11 cellular contexts compared by ENCODE assay signal in the genomic region with DNA sequence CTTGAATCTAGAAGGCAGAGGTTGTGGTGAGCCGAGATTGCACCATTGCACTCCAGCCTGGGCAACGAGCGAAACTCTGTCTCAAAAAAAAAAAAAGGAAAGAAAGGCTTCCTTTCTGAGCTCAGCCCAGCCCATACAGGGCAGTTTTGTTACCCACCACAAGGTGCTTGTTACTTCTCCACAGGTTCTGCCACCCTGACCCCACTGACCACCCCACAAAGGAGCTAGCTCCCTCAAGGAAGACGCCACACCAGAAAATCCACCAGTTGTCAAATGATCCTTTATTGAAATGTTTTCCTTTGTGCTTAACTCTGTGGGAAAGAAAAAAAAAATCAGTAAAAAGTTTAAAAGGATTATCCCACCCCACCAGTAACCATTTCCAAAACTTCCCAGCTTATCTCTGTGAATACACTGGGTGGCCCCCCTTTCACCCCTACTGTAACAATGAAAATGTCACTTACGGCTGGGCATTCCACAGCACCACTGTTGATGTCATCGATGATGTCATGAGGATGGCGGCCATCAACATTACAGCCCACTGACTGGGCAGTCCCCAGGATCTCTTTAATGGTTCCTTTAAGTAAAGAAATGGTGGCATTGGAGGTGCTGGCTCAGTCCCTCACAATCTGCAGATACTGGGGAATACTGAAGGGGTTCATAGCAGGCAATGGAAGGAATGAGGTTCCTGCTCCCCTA. TPM values are rescaled to one million over a fixed set of nuclear protein-coding genes. Genes with fewer than 3 reads are reported as not detected.
A peak's percentile ranks its signal among the peaks of the same experiment; 100 is the strongest.
DNase-seq lines count a peak whose midpoint lies in the region; ATAC-seq and TF ChIP-seq lines count a peak whose summit lies in the region.
"Had no signal": no experiment of that assay in that cellular context is flagged by ENCODE, and none has a peak within 500 bp of the region (broad histone marks: within the 10 kb centered on the region; RNA-seq: fewer than 3 reads in every experiment).

No MANE protein-coding gene starts in this region.

- ATAC-seq in stimulated activated naive B cell treated with anti-CD40 and anti-IgM and Interleukin-4, amounts not matched to agents 10 μg/mL and 1 μg/mL and 100 μg/mL, for 72 hours (replicated peaks) = no peak
- ATAC-seq in gastroesophageal sphincter = no peak

- H3K27ac ChIP-seq in breast epithelium = peak overlapping the region in 1 of 2 donors; percentile 17
- peak overlapping the region; percentile 56 for H3K27ac ChIP-seq in ectodermal cell (ENCODE audit: insufficient read depth, low read depth, low read length, poor library complexity, severe bottlenecking)
- H3K27ac ChIP-seq in gastroesophageal sphincter = peak overlapping the region in 1 of 4 donors; percentile 27
- no peak overlapping the region for H3K27ac ChIP-seq in ovary
- H3K27ac ChIP-seq: adrenal gland, SJCRH30 had no signal

- peak overlapping the region; percentile 93 for H3K4me3 Mint-ChIP-seq in MCF 10A (ENCODE audit: unreplicated experiment)
- H3K4me3 Mint-ChIP-seq in stimulated activated naive B cell treated with anti-CD40 and anti-IgM and Interleukin-4, amounts not matched to agents 10 μg/mL and 1 μg/mL and 100 μg/mL, for 72 hours = peak overlapping the region; percentile 53 to 67

- intact Hi-C loops in MCF 10A (cut with micrococcal nuclease) = loop anchor here (5.0 to 10.0 kb wide), 2 partner anchors 85 to 233 kb away; no protein-coding TSS in a partner anchor
- intact Hi-C loops in breast epithelium (cut with DNase I; ENCODE audit: low total_unique reads) = loop anchor here (10.0 kb wide), 1 partner anchor 1527 kb away; no protein-coding TSS in a partner anchor
- intact Hi-C loops in ovary (cut with DNase I) = loop anchor here in 1 of 4 donors (10.0 kb wide), 1 partner anchor 53 kb away; a partner anchor contains a TSS

- peaks cover 86% of the 10 kb centered on the region for H3K36me3 Mint-ChIP-seq in MCF 10A (ENCODE audit: insufficient read depth, unreplicated experiment)
- H3K36me3 Mint-ChIP-seq in stimulated activated naive B cell treated with anti-CD40 and anti-IgM and Interleukin-4, amounts not matched to agents 10 μg/mL and 1 μg/mL and 100 μg/mL, for 72 hours = peaks cover 79 to 92% of the 10 kb centered on the region in 2 donors

- H3K36me3 ChIP-seq in breast epithelium (peaks cover 12% of the 10 kb centered on the region), ectodermal cell (ENCODE audit: control insufficient read depth, insufficient read depth, low read length) (peaks cover 51% of the 10 kb centered on the region), gastroesophageal sphincter (peaks cover 0 to 73% of the 10 kb centered on the region in 2 donors), ovary (no peaks in the 10 kb centered on the region)

- H3K9me3 ChIP-seq in breast epithelium (peaks cover 3 to 7% of the 10 kb centered on the region in 2 donors), ectodermal cell (ENCODE audit: control insufficient read depth, low read length) (no peaks in the 10 kb centered on the region), gastroesophageal sphincter (no peaks in the 10 kb centered on the region), ovary (no peaks in the 10 kb centered on the region)
- H3K9me3 ChIP-seq: adrenal gland had no signal

- CTCF ChIA-PET in MCF 10A (lab: Yijun Ruan, JAX) = no interaction called here

- no peak overlapping the region for H3K4me3 ChIP-seq in breast epithelium
- H3K4me3 ChIP-seq in ectodermal cell (ENCODE audit: insufficient read depth, low read depth, low read length) = no peak overlapping the region
- no peak overlapping the region for H3K4me3 ChIP-seq in gastroesophageal sphincter
- no peak overlapping the region for H3K4me3 ChIP-seq in ovary
- H3K4me3 ChIP-seq: adrenal gland, SJCRH30 had no signal

- H3K4me1 ChIP-seq in breast epithelium (peaks cover 0 to 2% of the 10 kb centered on the region in 2 donors), ectodermal cell (ENCODE audit: control insufficient read depth, insufficient read depth, low read length) (peaks cover 15% of the 10 kb centered on the region), gastroesophageal sphincter (peaks cover 3 to 35% (median 19%) of the 10 kb centered on the region in 3 donors), ovary (ENCODE audit: insufficient read depth) (peaks cover 12% of the 10 kb centered on the region)

- H3K27ac Mint-ChIP-seq in MCF 10A (ENCODE audit: low read depth, unreplicated experiment) = peak overlapping the region; percentile 97
- peak overlapping the region; percentile 99 for H3K27ac Mint-ChIP-seq in stimulated activated naive B cell treated with anti-CD40 and anti-IgM and Interleukin-4, amounts not matched to agents 10 μg/mL and 1 μg/mL and 100 μg/mL, for 72 hours

- H3K9me3 Mint-ChIP-seq in MCF 10A (ENCODE audit: unreplicated experiment) = no peaks in the 10 kb centered on the region
- H3K9me3 Mint-ChIP-seq in stimulated activated naive B cell treated with anti-CD40 and anti-IgM and Interleukin-4, amounts not matched to agents 10 μg/mL and 1 μg/mL and 100 μg/mL, for 72 hours = peaks cover 12 to 15% of the 10 kb centered on the region in 2 donors

- H3K27me3 ChIP-seq in breast epithelium = no peaks in the 10 kb centered on the region
- H3K27me3 ChIP-seq in ectodermal cell (ENCODE audit: control insufficient read depth, insufficient read depth, low read length, poor library complexity, severe bottlenecking) = no peaks in the 10 kb centered on the region
- no peaks in the 10 kb centered on the region for H3K27me3 ChIP-seq in gastroesophageal sphincter
- no peaks in the 10 kb centered on the region for H3K27me3 ChIP-seq in ovary
- H3K27me3 ChIP-seq: adrenal gland, SJCRH30 had no signal

- 90 to 91% methylated on average over 7 of the region's 7 CpGs for WGBS in ectodermal cell, 2 experiments
- whole genome bisulfite sequencing in gastroesophageal sphincter (ENCODE audit: low coverage in 1 of 2), 2 donors = 68 to 78% methylated on average over 3 to 7 of the region's 7 CpGs
- WGBS in ovary, 3 donors = 73 to 76% (median 76%) methylated on average over 7 of the region's 7 CpGs

- H3K4me1 Mint-ChIP-seq in MCF 10A (ENCODE audit: insufficient read depth, unreplicated experiment) = peaks cover 51% of the 10 kb centered on the region
- peaks cover 24 to 51% of the 10 kb centered on the region in 2 donors for H3K4me1 Mint-ChIP-seq in stimulated activated naive B cell treated with anti-CD40 and anti-IgM and Interleukin-4, amounts not matched to agents 10 μg/mL and 1 μg/mL and 100 μg/mL, for 72 hours

- TF ChIP-seq EP300 in gastroesophageal sphincter (IDR thresholded peaks at IDR 0.05) = no peak
- no peak for TF ChIP-seq EP300 in ovary (IDR thresholded peaks at IDR 0.05)

- no peak for TF ChIP-seq CTCF in MCF 10A (IDR thresholded peaks at IDR 0.05; ENCODE audit: unreplicated experiment)
- TF ChIP-seq CTCF in breast epithelium (IDR thresholded peaks at IDR 0.05) = no peak
- TF ChIP-seq CTCF in gastroesophageal sphincter (IDR thresholded peaks at IDR 0.05) = no peak
- no peak for TF ChIP-seq CTCF in ovary (IDR thresholded peaks at IDR 0.05)

- POLR2A ChIA-PET in MCF 10A (lab: Yijun Ruan, JAX) = interaction anchor here (1.0 to 2.7 kb wide), 6 partner anchors 12 to 233 kb away, joined by 3 to 17 read pairs (median 4); a partner anchor contains a TSS

- H3K27me3 Mint-ChIP-seq in MCF 10A (ENCODE audit: insufficient read depth, unreplicated experiment) = no peaks in the 10 kb centered on the region
- no peaks in the 10 kb centered on the region for H3K27me3 Mint-ChIP-seq in stimulated activated naive B cell treated with anti-CD40 and anti-IgM and Interleukin-4, amounts not matched to agents 10 μg/mL and 1 μg/mL and 100 μg/mL, for 72 hours

- no TSS peak for BruUV-seq in MCF 10A (replicated peaks; lab: Mats Ljungman, UMichigan)

- DNase-seq in MCF 10A (ENCODE audit: unreplicated experiment) = no peak
- no peak for DNase-seq in breast epithelium (ENCODE audit: low spot score in 2 of 2)
- no peak for DNase-seq in stimulated activated naive B cell treated with anti-CD40 and anti-IgM and Interleukin-4, amounts not matched to agents 10 μg/mL and 1 μg/mL and 100 μg/mL, for 72 hours
- no peak for DNase-seq in activated effector memory CD4-positive, alpha-beta T cell treated with Interleukin-2 at 50 U/mL for 16 hours
- no peak for DNase-seq in ovary
- DNase-seq: adrenal gland, NCI-H1436 treated with DMSO at 0.1 percent for 48 hours had no signal

- TF ChIP-seq POLR2A in breast epithelium (IDR thresholded peaks at IDR 0.05) (no peak), gastroesophageal sphincter (IDR thresholded peaks at IDR 0.05) (no peak), ovary (IDR thresholded peaks at IDR 0.05) (no peak)

RNA-seq across cellular contexts. Expression of a gene that starts 3.6 kb away (rescaled TPM):
- total RNA-seq in MCF 10A (2022) (3,086 and 3,252 TPM in 2 replicates), breast epithelium (1,000 to 10,000 TPM; 2,790 to 3,232 (median 3,032) TPM), gastroesophageal sphincter (1,000 to 10,000 TPM in 3 of 4 donors, 100 to 1,000 TPM in 1; 879 to 2,906 (median 1,722) TPM), ovary (1,000 to 10,000 TPM; 1,883 to 4,136 (median 2,145) TPM)
- 3,048 TPM for polyA plus RNA-seq in PFSK-1 (2012; ENCODE audit: insufficient read length, low read depth)
- 1,891 TPM for polyA plus RNA-seq in ectodermal cell (2013, experiment 1 of 4)
- polyA plus RNA-seq in ectodermal cell (2013, experiment 2 of 4) = 1,816 TPM
- polyA plus RNA-seq in ectodermal cell (2013, experiment 3 of 4) = 1,690 TPM
- polyA plus RNA-seq in ectodermal cell (2013, experiment 4 of 4) = 1,848 TPM
- 1,000 to 10,000 TPM; 3,825 to 5,812 TPM for polyA plus RNA-seq in ovary

RNA-seq across cellular contexts. Expression of a gene that starts 3.7 kb away (rescaled TPM):
- 23.5 and 26.2 TPM in 2 replicates for total RNA-seq in MCF 10A (2022)
- total RNA-seq in breast epithelium = 10 to 100 TPM; 11.7 to 21.3 (median 17.9) TPM
- polyA plus RNA-seq in PFSK-1 (2012; ENCODE audit: insufficient read length, low read depth) = 27.8 TPM
- 20.9 TPM for polyA plus RNA-seq in ectodermal cell (2013, experiment 1 of 4)
- polyA plus RNA-seq in ectodermal cell (2013, experiment 2 of 4) = 18.1 TPM
- polyA plus RNA-seq in ectodermal cell (2013, experiment 3 of 4) = 18.3 TPM
- 17.4 TPM for polyA plus RNA-seq in ectodermal cell (2013, experiment 4 of 4)
- total RNA-seq in gastroesophageal sphincter = 10 to 100 TPM; 15.5 to 26.5 (median 20.2) TPM
- 10 to 100 TPM; 14.2 to 28.5 (median 20.9) TPM for total RNA-seq in ovary
- polyA plus RNA-seq in ovary = 10 to 100 TPM in 1 of 2 donors, 1 to 10 TPM in 1; 9.0 to 11.9 TPM

RNA-seq across cellular contexts. Expression of a gene that starts 23.4 kb away (rescaled TPM):
- total RNA-seq in MCF 10A (2022) (7.9 and 9.3 TPM in 2 replicates), breast epithelium (10 to 100 TPM in 2 of 3 donors, 1 to 10 TPM in 1; 7.7 to 16.7 (median 16.0) TPM), gastroesophageal sphincter (10 to 100 TPM in 3 of 4 donors, 1 to 10 TPM in 1; 5.3 to 16.3 (median 12.7) TPM), ovary (10 to 100 TPM in 5 of 7 donors, 1 to 10 TPM in 2; 6.8 to 12.3 (median 11.0) TPM)
- 6.7 TPM for polyA plus RNA-seq in PFSK-1 (2012; ENCODE audit: insufficient read length, low read depth)
- 6.5 TPM for polyA plus RNA-seq in ectodermal cell (2013, experiment 1 of 4)
- polyA plus RNA-seq in ectodermal cell (2013, experiment 2 of 4) = 8.0 TPM
- 7.2 TPM for polyA plus RNA-seq in ectodermal cell (2013, experiment 3 of 4)
- 8.2 TPM for polyA plus RNA-seq in ectodermal cell (2013, experiment 4 of 4)
- 1 to 10 TPM; 3.9 to 8.1 TPM for polyA plus RNA-seq in ovary

RNA-seq across cellular contexts. Expression of a gene that starts 50.6 kb away (rescaled TPM):
- total RNA-seq in MCF 10A (2022) (13.7 and 14.0 TPM in 2 replicates), breast epithelium (10 to 100 TPM; 17.7 to 38.7 (median 20.9) TPM), gastroesophageal sphincter (10 to 100 TPM; 23.7 to 40.2 (median 29.8) TPM), ovary (10 to 100 TPM in 6 of 7 donors, 1 to 10 TPM in 1; 9.4 to 21.2 (median 17.9) TPM)
- 35.7 TPM for polyA plus RNA-seq in PFSK-1 (2012; ENCODE audit: insufficient read length, low read depth)
- polyA plus RNA-seq in ectodermal cell (2013, experiment 1 of 4) = 15.7 TPM
- 16.0 TPM for polyA plus RNA-seq in ectodermal cell (2013, experiment 2 of 4)
- 18.6 TPM for polyA plus RNA-seq in ectodermal cell (2013, experiment 3 of 4)
- 19.7 TPM for polyA plus RNA-seq in ectodermal cell (2013, experiment 4 of 4)
- polyA plus RNA-seq in ovary = 10 to 100 TPM in 1 of 2 donors, 1 to 10 TPM in 1; 6.2 to 17.2 TPM
